Comparison of ENCODE assay signal across 15 cellular contexts in the genomic region with DNA sequence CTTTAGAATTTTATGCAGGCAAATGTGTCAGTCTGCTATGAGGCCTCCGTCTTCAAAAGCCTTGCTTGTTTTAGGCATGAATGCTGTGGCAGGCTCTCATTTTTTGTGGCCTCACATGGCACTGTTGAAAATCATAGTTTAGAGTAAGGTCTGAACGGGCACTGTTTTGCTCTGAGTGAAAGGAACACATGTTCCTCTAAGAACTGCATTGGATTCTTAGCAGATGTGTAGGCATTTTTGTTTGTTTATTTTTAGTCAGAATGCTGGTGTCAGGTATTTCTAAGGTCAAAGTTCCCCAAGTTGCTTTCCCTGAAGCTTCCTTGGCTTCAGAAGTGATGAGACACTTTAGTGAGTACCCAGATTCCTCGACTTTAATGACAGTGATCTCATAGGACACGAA.
DNase-seq lines count a peak whose midpoint lies in the region; ATAC-seq, FAIRE-seq and TF ChIP-seq lines count a peak whose summit lies in the region.
"Had no signal": no experiment of that assay in that cellular context is flagged by ENCODE, and none has a peak within 500 bp of the region (broad histone marks: within the 10 kb centered on the region; RNA-seq: fewer than 3 reads in every experiment).

No MANE protein-coding gene starts in this region.

- DNase-seq in EL (peak; percentile 54), NCI-H460 (ENCODE audit: extremely low read depth, low read depth) (peak; percentile 34), bronchial epithelial cell (ENCODE audit: low read depth) (peak; percentile 20)
- DNase-seq in activated T-cell treated with anti-CD3 and anti-CD28 coated beads, Interleukin-2, amount 50 U/mL, for 48 hours, result no peak
- DNase-seq: CD8-positive, alpha-beta T cell; COR-L47; DMS153; DMS79 treated with DMSO at 0.1 percent for 48 hours; H9 had no signal

- H3K27me3 ChIP-seq in bronchial epithelial cell (ENCODE audit: control insufficient read depth, insufficient read depth, low read length), result no peaks in the 10 kb centered on the region

- no peaks in the 10 kb centered on the region for H3K36me3 ChIP-seq in bronchial epithelial cell (ENCODE audit: control insufficient read depth, insufficient read depth, low read length)

- ATAC-seq in GM21786 (IDR thresholded peaks at IDR 0.05; ENCODE audit: unreplicated experiment), result no peak
- no peak for ATAC-seq in GM18517 (IDR thresholded peaks at IDR 0.05; ENCODE audit: unreplicated experiment)
- no peak for ATAC-seq in HG02884 (IDR thresholded peaks at IDR 0.05; ENCODE audit: unreplicated experiment)
- ATAC-seq: CD8-positive, alpha-beta T cell; GM23338; K562 had no signal

- TF ChIP-seq CTCF in bronchial epithelial cell (IDR thresholded peaks at IDR 0.05; ENCODE audit: insufficient read depth, low read length, severe bottlenecking), result no peak

- H3K4me3 ChIP-seq in bronchial epithelial cell (ENCODE audit: low read depth, low read length), result no peak overlapping the region
- H3K4me3 ChIP-seq: GM23338, K562 had no signal

- FAIRE-seq in bronchial epithelial cell (lab: Jason Lieb, UNC), result no peak
- FAIRE-seq: D721Med, K562 had no signal

Comparison
In these comparisons a context has a peak if more than half of its experiments do, and no peak if none do; other contexts are left out.
1. DNase-seq: peak in EL (single experiment), NCI-H460 (single experiment) and bronchial epithelial cell (single experiment); none in activated T-cell treated with anti-CD3 and anti-CD28 coated beads, Interleukin-2, amount 50 U/mL, for 48 hours (0 of 2).